ENCODE assay signal across 8 cellular contexts in genomic region chr3:8663177-8664061, GRCh38. TPM values are rescaled to one million over a fixed set of nuclear protein-coding genes. Genes with fewer than 3 reads are reported as not detected.
DNase-seq lines count a peak whose midpoint lies in the region; ATAC-seq and TF ChIP-seq lines count a peak whose summit lies in the region.

No MANE protein-coding gene starts in this region.

- 68 to 72% (median 68%) methylated on average over 12 of the region's 12 CpGs for WGBS in adrenal gland, 4 donors

- no peaks in the 10 kb centered on the region for H3K36me3 ChIP-seq in adrenal gland (replicated peaks in 1 of 2)

- peak; percentile 24 to 61 (median 39) for TF ChIP-seq CTCF in adrenal gland (IDR thresholded peaks at IDR 0.05)

- H3K27me3 ChIP-seq in adrenal gland = no peaks in the 10 kb centered on the region

- no peak for TF ChIP-seq POLR2A in adrenal gland (IDR thresholded peaks at IDR 0.05)

- no peak overlapping the region for H3K27ac ChIP-seq in adrenal gland

- DNase-seq in stimulated activated naive CD4-positive, alpha-beta T cell treated with Interleukin-2 at 50 U/mL for 16 hours (lab: John Stamatoyannopoulos, UW) = peak; percentile 26
- no peak for DNase-seq in stimulated activated naive CD4-positive, alpha-beta T cell (lab: John Stamatoyannopoulos, UW)
- peak; percentile 79 for DNase-seq in NCI-H748 (lab: John Stamatoyannopoulos, UW; ENCODE audit: unreplicated experiment)
- peak; percentile 44 to 82 (median 66) for DNase-seq in adrenal gland
- DNase-seq in hippocampal formation (lab: John Stamatoyannopoulos, UW) = peak; percentile 7 to 33
- DNase-seq in stimulated activated CD4-positive, alpha-beta T cell treated with anti-CD3 and anti-CD28 coated beads, Interleukin-1b, Interleukin-23, amount 100 ng/mL, for 4 hours (ENCODE audit: low read depth in 2 of 2) = peak; percentile 1 to 17

- intact Hi-C loops in adrenal gland (cut with DNase I) = no loop called here

- H3K9me3 ChIP-seq in adrenal gland (replicated peaks in 1 of 3) = no peaks in the 10 kb centered on the region

- no peak overlapping the region for H3K4me3 ChIP-seq in adrenal gland

- peaks cover 0 to 12% of the 10 kb centered on the region in 2 donors for H3K4me1 ChIP-seq in adrenal gland (replicated peaks in 1 of 2)

- peak; percentile 49 for ATAC-seq in HG02798 (IDR thresholded peaks at IDR 0.05; ENCODE audit: poor library complexity, unreplicated experiment)
- ATAC-seq in HG03095 (IDR thresholded peaks at IDR 0.05; ENCODE audit: unreplicated experiment) = no peak

RNA-seq across cellular contexts. Expression of gene SSUH2, which starts 18.8 kb away (rescaled TPM):
- total RNA-seq in adrenal gland = under 1 TPM in 5 of 8 donors, not detected in 3; 0.12 to 0.91 (median 0.43) TPM
- polyA plus RNA-seq in adrenal gland = under 1 TPM; 0.51 to 0.72 (median 0.64) TPM

Comparison
In these comparisons a context has a peak if more than half of its experiments do, and no peak if none do; other contexts are left out.
1. DNase-seq: peak in stimulated activated naive CD4-positive, alpha-beta T cell treated with Interleukin-2 at 50 U/mL for 16 hours (single experiment), NCI-H748 (single experiment), adrenal gland (7 of 7), hippocampal formation (2 of 2) and stimulated activated CD4-positive, alpha-beta T cell treated with anti-CD3 and anti-CD28 coated beads, Interleukin-1b, Interleukin-23, amount 100 ng/mL, for 4 hours (2 of 2); none in stimulated activated naive CD4-positive, alpha-beta T cell (0 of 6).